In the genomic region with DNA sequence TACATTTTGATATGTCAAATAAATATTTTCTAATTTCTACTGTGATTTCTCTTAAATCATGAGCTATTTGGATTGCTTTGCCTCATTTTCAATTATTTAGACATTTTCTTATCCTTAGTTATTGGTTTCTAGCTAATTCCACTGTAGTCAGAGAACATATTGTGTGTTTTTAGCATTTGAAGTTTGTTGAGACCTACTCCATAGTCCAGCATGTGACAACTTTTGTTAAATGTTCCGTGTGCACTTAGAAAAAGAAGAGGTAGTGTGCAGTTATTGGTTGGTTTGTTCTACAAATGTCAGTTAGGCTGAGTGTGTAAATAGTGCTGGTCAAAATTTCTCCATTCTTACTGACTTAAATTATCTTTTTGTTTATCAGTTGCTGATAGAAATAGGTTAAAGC, we compare ENCODE assay signal across 19 cellular contexts.
"Had no signal": no experiment of that assay in that cellular context is flagged by ENCODE, and none has a peak within 500 bp of the region (broad histone marks: within the 10 kb centered on the region; RNA-seq: fewer than 3 reads in every experiment).

No MANE protein-coding gene starts in this region.

- H3K27ac Mint-ChIP-seq: activated naive CD4-positive, alpha-beta T cell treated with anti-CD3 and anti-CD28 coated beads, Interleukin-2, amount 50 U/mL, for 24 hours; nephron had no signal

- H3K27me3 Mint-ChIP-seq: activated naive CD4-positive, alpha-beta T cell treated with anti-CD3 and anti-CD28 coated beads, Interleukin-2, amount 50 U/mL, for 24 hours; effector memory CD8-positive, alpha-beta T cell had no signal

- H3K4me3 ChIP-seq: lung, sigmoid colon, spleen, thyroid gland had no signal

- DNase-seq: activated CD4-positive, alpha-beta T cell treated with anti-CD3 and anti-CD28 coated beads, Interleukin-2, amount 50 U/mL, for 4 hours; activated effector memory CD4-positive, alpha-beta T cell treated with anti-CD3 and anti-CD28 coated beads, Interleukin-2, amount 50 U/mL, for 16 hours; activated T-cell treated with anti-CD3 and anti-CD28 coated beads, Interleukin-2, amount 50 U/mL, for 72 hours; dermis blood vessel endothelial cell; effector memory CD8-positive, alpha-beta T cell; glutamatergic neuron; hypothalamus; midbrain; sigmoid colon; spleen; stimulated activated CD4-positive, alpha-beta T cell treated with anti-CD3 and anti-CD28 coated beads, Interleukin-4, amount 100 ng/mL, for 4 hours; stimulated activated naive CD4-positive, alpha-beta T cell; thyroid gland; WERI-Rb-1 had no signal

- H3K4me3 Mint-ChIP-seq: activated naive CD4-positive, alpha-beta T cell treated with anti-CD3 and anti-CD28 coated beads, Interleukin-2, amount 50 U/mL, for 24 hours; effector memory CD8-positive, alpha-beta T cell; nephron had no signal

- H3K9ac ChIP-seq: parathyroid adenoma had no signal

- H3K9me3 ChIP-seq: sigmoid colon, spleen, thyroid gland had no signal

- H3K36me3 Mint-ChIP-seq: activated naive CD4-positive, alpha-beta T cell treated with anti-CD3 and anti-CD28 coated beads, Interleukin-2, amount 50 U/mL, for 24 hours had no signal

- H3K36me3 ChIP-seq: sigmoid colon, spleen, thyroid gland, WERI-Rb-1 had no signal

- ATAC-seq: activated T-cell treated with anti-CD3 and anti-CD28 coated beads, Interleukin-2, amount 50 U/mL, for 72 hours; effector memory CD8-positive, alpha-beta T cell; left lobe of liver had no signal

- H3K4me1 ChIP-seq: parathyroid adenoma had no signal

- H3K27me3 ChIP-seq: sigmoid colon, spleen, thyroid gland had no signal

- H3K27ac ChIP-seq: parathyroid adenoma, sigmoid colon, thyroid gland, WERI-Rb-1 had no signal

- H2AFZ ChIP-seq: parathyroid adenoma had no signal

- H3K9me3 Mint-ChIP-seq: activated naive CD4-positive, alpha-beta T cell treated with anti-CD3 and anti-CD28 coated beads, Interleukin-2, amount 50 U/mL, for 24 hours; effector memory CD8-positive, alpha-beta T cell; nephron had no signal

- H3K79me2 ChIP-seq: parathyroid adenoma had no signal
